ENCODE assay signal across 16 cellular contexts in genomic region chr2:167386694-167387093, GRCh38.
"Had no signal": no experiment of that assay in that cellular context is flagged by ENCODE, and none has a peak within 500 bp of the region (broad histone marks: within the 10 kb centered on the region; RNA-seq: fewer than 3 reads in every experiment).

No MANE protein-coding gene starts in this region.

- H3K27me3 Mint-ChIP-seq: natural killer cell treated with Interleukin-12 subunit alpha and Interleukin-12 subunit beta and Interleukin-15 and Interleukin-18, amount 100 ng/mL, for 72 hours; type B pancreatic cell had no signal

- H3K27me3 ChIP-seq: colonic mucosa, heart left ventricle had no signal

- H3K36me3 ChIP-seq: colonic mucosa, heart left ventricle had no signal

- H3K9me3 ChIP-seq: colonic mucosa, heart left ventricle, psoas muscle had no signal

- ATAC-seq: heart left ventricle; natural killer cell treated with Interleukin-12 subunit alpha and Interleukin-12 subunit beta and Interleukin-15 and Interleukin-18, amount 100 ng/mL, for 72 hours; psoas muscle; sciatic nerve had no signal

- H2AFZ ChIP-seq: parathyroid adenoma had no signal

- H3K9me3 Mint-ChIP-seq: type B pancreatic cell had no signal

- H3K79me2 ChIP-seq: parathyroid adenoma had no signal

- H3K27ac ChIP-seq: colonic mucosa, heart left ventricle, parathyroid adenoma, psoas muscle had no signal

- DNase-seq: colonic mucosa; effector CD4-positive, alpha-beta T cell; heart left ventricle; hippocampal formation; occipital lobe; psoas muscle; retina; stimulated activated CD4-positive, alpha-beta T cell treated with anti-CD3 and anti-CD28 coated beads, Interleukin-2, amount 100 ng/mL, for 24 hours; stimulated activated CD4-positive, alpha-beta T cell treated with anti-CD3 and anti-CD28 coated beads, Interleukin-4, amount 100 ng/mL, for 4 hours; stimulated activated naive CD4-positive, alpha-beta T cell treated with Interleukin-2 at 50 U/mL for 16 hours had no signal

- H3K36me3 Mint-ChIP-seq: type B pancreatic cell had no signal

- H3K4me1 ChIP-seq: heart left ventricle, parathyroid adenoma, psoas muscle had no signal

- H3K4me3 ChIP-seq: colonic mucosa, heart left ventricle, psoas muscle had no signal

- H3K9ac ChIP-seq: parathyroid adenoma had no signal

- H3K4me3 Mint-ChIP-seq: natural killer cell treated with Interleukin-12 subunit alpha and Interleukin-12 subunit beta and Interleukin-15 and Interleukin-18, amount 100 ng/mL, for 72 hours; type B pancreatic cell had no signal

- FAIRE-seq: frontal cortex, urothelium cell line had no signal

- H3K27ac Mint-ChIP-seq: natural killer cell treated with Interleukin-12 subunit alpha and Interleukin-12 subunit beta and Interleukin-15 and Interleukin-18, amount 100 ng/mL, for 72 hours; type B pancreatic cell had no signal
